26 cellular contexts compared by ENCODE assay signal in the genomic region with DNA sequence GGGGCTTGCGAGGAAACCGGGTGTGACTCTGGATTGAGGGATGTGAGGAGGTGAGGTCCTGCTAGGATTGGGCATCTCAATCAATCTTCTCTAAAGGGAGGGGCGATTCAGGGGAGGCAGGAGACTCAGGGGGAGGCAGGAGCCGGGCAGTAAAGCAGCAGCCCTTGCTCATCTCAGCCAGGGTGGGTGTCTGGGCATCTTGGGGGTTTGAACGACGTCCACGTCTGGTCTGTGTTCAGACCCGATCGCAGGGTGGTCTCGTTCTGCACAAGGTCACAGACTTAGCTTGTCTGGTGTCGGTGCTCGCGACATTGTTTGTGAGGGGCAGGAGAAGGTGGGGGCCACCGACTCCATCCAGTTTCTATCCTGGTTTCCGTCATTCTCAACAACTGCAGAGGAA.
"Had no signal": no experiment of that assay in that cellular context is flagged by ENCODE, and none has a peak within 500 bp of the region (broad histone marks: within the 10 kb centered on the region; RNA-seq: fewer than 3 reads in every experiment).

No MANE protein-coding gene starts in this region.

- DNase-seq: stimulated activated CD4-positive, alpha-beta T cell treated with anti-CD3 and anti-CD28 coated beads, Interleukin-2, amount 100 ng/mL, for 48 hours; stimulated activated CD4-positive, alpha-beta T cell treated with anti-CD3 and anti-CD28 coated beads, Interleukin-4, amount 100 ng/mL, for 1 hour; stimulated activated CD4-positive, alpha-beta T cell treated with anti-CD3 and anti-CD28 coated beads, Interleukin-4, amount 100 ng/mL, for 24 hours; stimulated activated CD4-positive, alpha-beta T cell treated with anti-CD3 and anti-CD28 coated beads, Interleukin-4, amount 100 ng/mL, for 4 hours; stimulated activated CD8-positive, alpha-beta memory T cell treated with anti-CD3 and anti-CD28 coated beads, Interleukin-4, amount 100 ng/mL, for 48 hours; stimulated activated naive B cell treated with anti-CD40 and anti-IgM and Interleukin-4, amounts not matched to agents 10 μg/mL and 1 μg/mL and 100 μg/mL, for 72 hours; stimulated activated naive CD4-positive, alpha-beta T cell; stimulated activated naive CD4-positive, alpha-beta T cell treated with Interleukin-2 at 50 U/mL for 16 hours; stimulated activated naive CD8-positive, alpha-beta T cell treated with anti-CD3 and anti-CD28 coated beads, Interleukin-15, amount 100 ng/mL, for 72 hours; stimulated activated naive CD8-positive, alpha-beta T cell treated with anti-CD3 and anti-CD28 coated beads, Interleukin-15, Interleukin-2, amounts not matched to agents 100 U/mL and 50 U/mL, for 24 hours; stomach; substantia nigra; testis; thyroid gland; tibial artery; transverse colon; trophoblast cell; upper lobe of left lung; upper lobe of right lung; uterus had no signal

- H3K4me1 ChIP-seq: stomach, suprapubic skin, testis, thyroid gland, tibial artery, transverse colon, upper lobe of left lung, upper lobe of right lung, uterus, vagina had no signal

- ATAC-seq: stimulated activated effector memory CD8-positive, alpha-beta T cell treated with anti-CD3 and anti-CD28 coated beads, Interleukin-12 subunit alpha, Interleukin-12 subunit beta, amount 100 ng/mL, for 72 hours; stimulated activated memory B cell treated with anti-CD40 and anti-IgM and Interleukin-4, amounts not matched to agents 10 μg/mL and 1 μg/mL and 100 μg/mL, for 72 hours; stimulated activated naive B cell treated with anti-CD40 and anti-IgM and Interleukin-4, amounts not matched to agents 10 μg/mL and 1 μg/mL and 100 μg/mL, for 72 hours; stimulated activated naive CD8-positive, alpha-beta T cell treated with anti-CD3 and anti-CD28 coated beads, Interleukin-15, amount 100 ng/mL, for 72 hours; stimulated activated naive CD8-positive, alpha-beta T cell treated with anti-CD3 and anti-CD28 coated beads, Interleukin-15, Interleukin-2, amounts not matched to agents 100 U/mL and 50 U/mL, for 24 hours; upper lobe of right lung had no signal

- H3K4me3 ChIP-seq: stomach, suprapubic skin, testis, thoracic aorta, thyroid gland, tibial artery, tibial nerve, transverse colon, upper lobe of left lung, upper lobe of right lung, uterus, vagina had no signal

- H3K27ac ChIP-seq: stomach, suprapubic skin, testis, thoracic aorta, thyroid gland, tibial artery, tibial nerve, transverse colon, upper lobe of left lung, upper lobe of right lung, uterus, vagina had no signal

- H3K27me3 ChIP-seq: suprapubic skin, testis, thyroid gland, tibial nerve, transverse colon, upper lobe of left lung, upper lobe of right lung, uterus, vagina had no signal

- H3K36me3 ChIP-seq: stomach, suprapubic skin, thoracic aorta, thyroid gland, tibial artery, transverse colon, upper lobe of left lung, upper lobe of right lung, uterus, vagina had no signal

- H3K9me3 ChIP-seq: stomach, suprapubic skin, testis, thoracic aorta, thyroid gland, tibial artery, transverse colon, upper lobe of left lung, upper lobe of right lung, uterus, vagina had no signal
